Comparison of ENCODE assay signal across 1 cellular context in genomic region chr6:159693894-159694545, GRCh38.
TF ChIP-seq lines count a peak whose summit lies in the region.

No MANE protein-coding gene starts in this region.

TF ChIP-seq in HepG2, 621 proteins besides CTCF, POLR2A, EP300 and RAD21 (continued from another document and continues in another):
- TF ChIP-seq TFDP1 (CRISPR knock-in tag; IDR thresholded peaks at IDR 0.05; ENCODE audit: borderline replicate concordance) (peak; percentile 13; the same call in 1 of the 2 replicates), ZNF75D (CRISPR knock-in tag; IDR thresholded peaks at IDR 0.05; ENCODE audit: borderline replicate concordance) (no peak), SAP130 (CRISPR knock-in tag; IDR thresholded peaks at IDR 0.05; ENCODE audit: low read depth) (peak; percentile 91), ARID3A (IDR thresholded peaks at IDR 0.05; ENCODE audit: low read depth, low read length) (no peak), PCBP2 (optimal IDR thresholded peaks at IDR 0.05; ENCODE audit: low read depth, low read length, poor library complexity, severe bottlenecking) (no peak), HNRNPK (IDR thresholded peaks at IDR 0.05; ENCODE audit: low read depth, low read length, poor library complexity, severe bottlenecking) (no peak), ZNF10 (CRISPR knock-in tag; IDR thresholded peaks at IDR 0.05; ENCODE audit: borderline replicate concordance, low read depth) (no peak), FOXP1 (IDR thresholded peaks at IDR 0.05) (no peak), FOXP1 (CRISPR knock-in tag; IDR thresholded peaks at IDR 0.05) (peak; percentile 85), NFATC3 (CRISPR knock-in tag; IDR thresholded peaks at IDR 0.05) (no peak), TOPORS (CRISPR knock-in tag; IDR thresholded peaks at IDR 0.05) (no peak), GABPA (IDR thresholded peaks at IDR 0.05; ENCODE audit: low read depth, low read length) (peak; percentile 15; the same call in 1 of the 2 replicates), GABPA (CRISPR knock-in tag; IDR thresholded peaks at IDR 0.05; ENCODE audit: low read depth) (peak; percentile 84), CERS6 (CRISPR knock-in tag; IDR thresholded peaks at IDR 0.05) (no peak), LRRFIP1 (CRISPR knock-in tag; conservative IDR thresholded peaks at IDR 0.05) (no peak; the same call in none of the 2 replicates), PPARG (CRISPR knock-in tag; conservative IDR thresholded peaks at IDR 0.05) (peak; percentile 79), ZNF709 (CRISPR knock-in tag; IDR thresholded peaks at IDR 0.05) (0 out of 2 replicates have a peak, but pooled peaks have one; percentile 10), ZBTB20 (CRISPR knock-in tag; IDR thresholded peaks at IDR 0.05; ENCODE audit: borderline replicate concordance, low read depth) (no peak), ZNF747 (CRISPR knock-in tag; IDR thresholded peaks at IDR 0.05; ENCODE audit: borderline replicate concordance) (no peak), HMGA1 (CRISPR knock-in tag; conservative IDR thresholded peaks at IDR 0.05) (no peak), JUND (CRISPR knock-in tag; IDR thresholded peaks at IDR 0.05) (no peak), PAX8 (CRISPR knock-in tag; IDR thresholded peaks at IDR 0.05; ENCODE audit: borderline replicate concordance) (no peak), MNT (IDR thresholded peaks at IDR 0.05) (no peak; the same call in 1 of the 2 replicates), ZNF589 (CRISPR knock-in tag; conservative IDR thresholded peaks at IDR 0.05) (no peak), GABPB1 (CRISPR knock-in tag; IDR thresholded peaks at IDR 0.05) (peak; percentile 37; the same call in 1 of the 2 replicates), MED13 (CRISPR knock-in tag; IDR thresholded peaks at IDR 0.05) (no peak), CREB1 (IDR thresholded peaks at IDR 0.05) (peak; percentile 54; the same call in 1 of the 2 replicates), CREB1 (CRISPR knock-in tag; IDR thresholded peaks at IDR 0.05) (peak; percentile 77), ZNF30 (CRISPR knock-in tag; IDR thresholded peaks at IDR 0.05) (peak; percentile 25; the same call in 1 of the 2 replicates), PLSCR1 (CRISPR knock-in tag; IDR thresholded peaks at IDR 0.05; ENCODE audit: borderline replicate concordance) (no peak), MXD4 (CRISPR knock-in tag; IDR thresholded peaks at IDR 0.05) (0 out of 2 replicates have a peak, but pooled peaks have one; percentile 29), ZNF253 (CRISPR knock-in tag; IDR thresholded peaks at IDR 0.05; ENCODE audit: borderline replicate concordance) (no peak), MBNL3 (CRISPR knock-in tag; conservative IDR thresholded peaks at IDR 0.05) (no peak), SKIL (CRISPR knock-in tag; IDR thresholded peaks at IDR 0.05; ENCODE audit: borderline replicate concordance) (peak; percentile 49; the same call in 1 of the 2 replicates), DNMT3B (CRISPR knock-in tag; conservative IDR thresholded peaks at IDR 0.05) (0 out of 2 replicates have a peak, but pooled peaks have one; percentile 44), TERF1 (CRISPR knock-in tag; IDR thresholded peaks at IDR 0.05) (no peak), ZNF609 (CRISPR knock-in tag; IDR thresholded peaks at IDR 0.05; ENCODE audit: borderline replicate concordance) (no peak), ZNF878 (CRISPR knock-in tag; IDR thresholded peaks at IDR 0.05) (peak; percentile 80)
